ENCODE assay signal across 12 cellular contexts in the genomic region with DNA sequence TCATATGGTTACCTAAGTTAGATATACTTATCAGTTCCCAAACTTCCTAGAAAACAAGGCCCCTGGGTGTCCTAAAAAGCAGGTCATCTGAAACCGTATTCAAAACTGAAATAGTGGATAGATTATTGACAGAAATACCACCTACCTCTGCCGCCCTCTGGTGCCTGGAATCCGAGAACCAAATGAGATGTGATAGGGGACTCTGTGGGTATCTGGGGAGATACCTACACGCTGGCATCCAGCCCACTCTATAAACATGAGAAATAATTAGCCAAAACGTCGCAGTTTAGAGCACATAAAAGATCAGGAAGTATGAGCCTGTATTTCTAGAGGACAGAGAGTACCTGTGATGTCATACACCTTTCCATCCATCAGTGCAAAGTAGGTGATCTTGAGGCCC. TPM values are rescaled to one million over a fixed set of nuclear protein-coding genes. Genes with fewer than 3 reads are reported as not detected.
DNase-seq lines count a peak whose midpoint lies in the region; ATAC-seq, FAIRE-seq and TF ChIP-seq lines count a peak whose summit lies in the region.
"Had no signal": no experiment of that assay in that cellular context is flagged by ENCODE, and none has a peak within 500 bp of the region (broad histone marks: within the 10 kb centered on the region; RNA-seq: fewer than 3 reads in every experiment).

No MANE protein-coding gene starts in this region.

- no peaks in the 10 kb centered on the region for H3K9me2 ChIP-seq in Loucy (replicated peaks; ENCODE audit: low read depth, low read length)

- H3K4me3 ChIP-seq in Loucy (ENCODE audit: low read length, poor library complexity, severe bottlenecking) (no peak overlapping the region), bronchial epithelial cell (ENCODE audit: low read depth, low read length) (no peak overlapping the region)

- H3K4me1 ChIP-seq in Loucy (ENCODE audit: insufficient read depth, low read length, poor library complexity, severe bottlenecking), result peaks cover 26% of the 10 kb centered on the region

- H3K36me3 Mint-ChIP-seq in nephron (ENCODE audit: low read depth), result peaks cover 47% of the 10 kb centered on the region

- no peaks in the 10 kb centered on the region for H3K27me3 Mint-ChIP-seq in nephron (ENCODE audit: low read depth)
- H3K27me3 Mint-ChIP-seq: CD4-positive, CD25-positive, alpha-beta regulatory T cell had no signal

- no peaks in the 10 kb centered on the region for H3K9me3 Mint-ChIP-seq in nephron
- H3K9me3 Mint-ChIP-seq: CD4-positive, CD25-positive, alpha-beta regulatory T cell had no signal

- peaks cover 22% of the 10 kb centered on the region for H4K20me1 ChIP-seq in Loucy (ENCODE audit: insufficient read depth, low read length, poor library complexity, severe bottlenecking)

- H3F3A ChIP-seq in Loucy (ENCODE audit: low read depth), result no peaks in the 10 kb centered on the region; the same call in 1 of the 2 replicates

- peaks cover 38% of the 10 kb centered on the region; the same call in 1 of the 2 replicates for H3K36me3 ChIP-seq in Loucy (ENCODE audit: insufficient read depth, low read length)
- H3K36me3 ChIP-seq in bronchial epithelial cell (ENCODE audit: control insufficient read depth, insufficient read depth, low read length), result peaks cover 20% of the 10 kb centered on the region

- peaks cover 28% of the 10 kb centered on the region for H3K4me1 Mint-ChIP-seq in nephron

- H3K9ac ChIP-seq in Loucy (ENCODE audit: low read depth, low read length, poor library complexity, severe bottlenecking), result no peak overlapping the region

- H2AFZ ChIP-seq in Loucy (ENCODE audit: low read length), result no peak overlapping the region

- H3K27ac Mint-ChIP-seq in nephron, result peak overlapping the region; percentile 38 to 76 (median 55)

- DNase-seq in activated CD8-positive, alpha-beta memory T cell treated with anti-CD3 and anti-CD28 coated beads for 24 hours, result peak; percentile 42
- DNase-seq in activated CD8-positive, alpha-beta memory T cell treated with anti-CD3 and anti-CD28 coated beads, Interleukin-2, amount 50 U/mL, for 4 hours, result no peak
- peak; percentile 28 for DNase-seq in bronchial epithelial cell (ENCODE audit: low read depth)
- no peak for DNase-seq in amygdala (lab: John Stamatoyannopoulos, UW)
- no peak for DNase-seq in frontal cortex (ENCODE audit: low spot score in 2 of 2)
- DNase-seq: CD4-positive, CD25-positive, alpha-beta regulatory T cell; cortex of kidney; NCI-H526 treated with DMSO at 0.1 percent for 48 hours had no signal

- peak overlapping the region in 2 of 3 experiments; percentile 39 to 55 for H3K4me3 Mint-ChIP-seq in nephron

- FAIRE-seq in bronchial epithelial cell (lab: Jason Lieb, UNC), result no peak
- FAIRE-seq in frontal cortex (lab: Jason Lieb, UNC), result no peak
- FAIRE-seq: islet of Langerhans had no signal

- peaks cover 61% of the 10 kb centered on the region for H3K79me2 ChIP-seq in Loucy (ENCODE audit: insufficient read depth, low read length)

- TF ChIP-seq CTCF in Loucy (conservative IDR thresholded peaks at IDR 0.05; ENCODE audit: low read length) (peak; percentile 16; the same call in 1 of the 2 replicates), bronchial epithelial cell (IDR thresholded peaks at IDR 0.05; ENCODE audit: insufficient read depth, low read length, severe bottlenecking) (peak; percentile 48), nephron (IDR thresholded peaks at IDR 0.05; ENCODE audit: unreplicated experiment in 3 of 3) (peak; percentile 25 to 38 (median 32))

- no peak for ATAC-seq in GM19351 (IDR thresholded peaks at IDR 0.05; ENCODE audit: unreplicated experiment)

- H3K4me2 ChIP-seq in Loucy (ENCODE audit: low read depth, low read length, poor library complexity, severe bottlenecking), result no peak overlapping the region

- H3K27me3 ChIP-seq in Loucy (ENCODE audit: insufficient read depth, low read length, poor library complexity, severe bottlenecking) (no peaks in the 10 kb centered on the region), bronchial epithelial cell (ENCODE audit: control insufficient read depth, insufficient read depth, low read length) (no peaks in the 10 kb centered on the region)

- no peaks in the 10 kb centered on the region for H3K9me3 ChIP-seq in Loucy (ENCODE audit: insufficient read depth, low read depth, low read length)

RNA-seq across cellular contexts. Expression of a gene that starts 4.4 kb away (rescaled TPM):
- total RNA-seq in bronchial epithelial cell, result 46.1 and 52.0 TPM in 2 replicates
- total RNA-seq in frontal cortex, result 4.5 TPM

RNA-seq across cellular contexts. Expression of a gene that starts 4.7 kb away (rescaled TPM):
- total RNA-seq in bronchial epithelial cell, result 68.7 and 111 TPM in 2 replicates
- total RNA-seq in frontal cortex, result 66.4 TPM

RNA-seq across cellular contexts. Expression of a gene that starts 7.2 kb away (rescaled TPM):
- total RNA-seq in bronchial epithelial cell, result 34.3 and 38.4 TPM in 2 replicates
- 42.0 TPM for total RNA-seq in frontal cortex

RNA-seq across cellular contexts. Expression of a gene that starts 20.5 kb away (rescaled TPM):
- 0.13 and 0.53 TPM in 2 replicates for total RNA-seq in bronchial epithelial cell
- not detected for total RNA-seq in frontal cortex
- total RNA-seq: CD4-positive, CD25-positive, alpha-beta regulatory T cell had no signal

Comparison
In these comparisons a context has a peak if more than half of its experiments do, and no peak if none do; other contexts are left out.
1. DNase-seq: peak in activated CD8-positive, alpha-beta memory T cell treated with anti-CD3 and anti-CD28 coated beads for 24 hours (single experiment) and bronchial epithelial cell (single experiment); none in activated CD8-positive, alpha-beta memory T cell treated with anti-CD3 and anti-CD28 coated beads, Interleukin-2, amount 50 U/mL, for 4 hours (single experiment), amygdala (0 of 56) and frontal cortex (0 of 2).
2. Peak in every context shown above with its lines, with median percentiles within 50 percentile points of each other: CTCF ChIP-seq.